17 cellular contexts compared by ENCODE assay signal in the genomic region with DNA sequence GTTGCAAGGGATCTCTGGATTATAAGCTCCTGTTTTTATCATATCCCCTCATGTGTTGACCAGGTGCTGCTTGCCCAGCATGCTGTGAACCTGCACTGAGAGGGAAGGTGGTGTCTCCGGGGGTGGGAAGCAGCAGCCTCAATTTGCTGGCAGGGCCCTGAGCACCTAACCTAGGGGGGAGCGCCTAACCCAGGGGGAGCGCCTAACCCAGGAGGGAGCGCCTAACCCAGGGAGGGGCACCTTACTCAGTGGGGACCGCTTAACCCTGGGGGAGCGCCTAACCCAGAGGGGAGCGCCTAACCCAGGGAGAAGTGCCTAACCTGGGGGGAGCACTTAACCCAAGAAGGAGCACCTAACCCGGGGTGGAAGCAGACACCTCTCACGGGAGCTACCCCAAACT.
DNase-seq lines count a peak whose midpoint lies in the region.
"Had no signal": no experiment of that assay in that cellular context is flagged by ENCODE, and none has a peak within 500 bp of the region (broad histone marks: within the 10 kb centered on the region; RNA-seq: fewer than 3 reads in every experiment).

No MANE protein-coding gene starts in this region.

- peak overlapping the region; percentile 50 for H3K27ac ChIP-seq in cingulate gyrus (ENCODE audit: low read depth, low read length)
- H3K27ac ChIP-seq in layer of hippocampus (ENCODE audit: low read depth, low read length) = peak overlapping the region; percentile 76
- H3K27ac ChIP-seq in temporal lobe (ENCODE audit: low read depth, low read length) = peak overlapping the region; percentile 96
- H3K27ac ChIP-seq: 22Rv1, HL-60 had no signal

- DNase-seq in activated effector memory CD4-positive, alpha-beta T cell treated with anti-CD3 and anti-CD28 coated beads, Interleukin-2, amount 50 U/mL, for 16 hours = peak; percentile 55
- DNase-seq in activated effector memory CD4-positive, alpha-beta T cell treated with Interleukin-2 at 50 U/mL for 16 hours = no peak
- DNase-seq in NCI-H510A (lab: John Stamatoyannopoulos, UW) = no peak
- no peak for DNase-seq in stimulated activated CD4-positive, alpha-beta T cell treated with anti-CD3 and anti-CD28 coated beads, Interleukin-4, amount 100 ng/mL, for 4 hours
- no peak for DNase-seq in activated gamma-delta T cell treated with Interleukin-2 at 50 U/mL for 16 hours
- DNase-seq: CD8-positive, alpha-beta T cell; COR-L47; DND-41; GDM1; GOT3; HCEC 1CT; HFFc6 had no signal

- no peaks in the 10 kb centered on the region for H3K27me3 ChIP-seq in layer of hippocampus (ENCODE audit: control insufficient read depth, insufficient read depth, low read length)
